Comparison of ENCODE assay signal across 8 cellular contexts in genomic region chr1:45942411-45942810, GRCh38.
"Had no signal": no experiment of that assay in that cellular context is flagged by ENCODE, and none has a peak within 500 bp of the region (broad histone marks: within the 10 kb centered on the region; RNA-seq: fewer than 3 reads in every experiment).

No MANE protein-coding gene starts in this region.

- ATAC-seq: HCT116, K562 had no signal

- H3K9ac ChIP-seq: GM23248 had no signal

- H3K27ac ChIP-seq: GM23248, HL-60 had no signal

- H3K4me3 ChIP-seq: GM23248, K562 had no signal

- DNase-seq: GM23248, GOT3, H9, IMR-90, KG1 had no signal
